Comparison of ENCODE assay signal across 22 cellular contexts in the genomic region with DNA sequence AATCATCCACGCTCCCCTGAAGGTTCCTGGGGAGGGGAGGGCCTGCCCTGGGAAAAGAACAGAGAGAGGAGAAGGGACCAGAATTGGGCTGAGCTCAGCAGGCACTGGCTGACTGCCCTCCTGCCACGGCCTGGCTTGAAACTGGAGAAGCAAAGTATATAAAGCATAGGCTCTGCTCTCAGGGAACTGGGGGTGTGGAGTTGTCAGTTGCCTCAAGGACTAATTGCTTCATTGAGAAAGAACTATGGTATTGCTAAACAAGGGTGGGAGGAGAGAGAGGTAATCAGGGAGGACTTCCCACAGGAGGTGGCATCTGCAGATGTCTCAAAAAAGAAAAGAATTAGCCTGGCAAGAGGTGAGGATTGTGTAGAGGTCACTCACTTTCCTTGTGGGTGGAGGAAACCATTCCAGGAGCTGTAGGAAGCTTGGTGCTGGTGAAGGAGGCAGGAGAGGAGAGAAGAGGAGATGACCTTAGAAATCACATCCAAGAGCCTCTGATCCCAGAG. TPM values are rescaled to one million over a fixed set of nuclear protein-coding genes. Genes with fewer than 3 reads are reported as not detected.
DNase-seq lines count a peak whose midpoint lies in the region; ATAC-seq, FAIRE-seq and TF ChIP-seq lines count a peak whose summit lies in the region.
"Had no signal": no experiment of that assay in that cellular context is flagged by ENCODE, and none has a peak within 500 bp of the region (broad histone marks: within the 10 kb centered on the region; RNA-seq: fewer than 3 reads in every experiment).

No MANE protein-coding gene starts in this region.

- no peaks in the 10 kb centered on the region for H3K27me3 Mint-ChIP-seq in stimulated activated memory B cell treated with anti-CD40 and anti-IgM and Interleukin-4, amounts not matched to agents 10 μg/mL and 1 μg/mL and 100 μg/mL, for 72 hours
- no peaks in the 10 kb centered on the region for H3K27me3 Mint-ChIP-seq in activated T-helper 2 cell treated with anti-CD3 and anti-CD28 coated beads, Interferon-gamma antibody, Interleukin-2, Interleukin-4, amounts not matched to agents 10 μg/mL and 5 μg/mL and 100 μg/mL, durations not matched to agents 14 hours and 24 hours and 36 hours (ENCODE audit: low read depth)

- no peaks in the 10 kb centered on the region for H3K9me3 Mint-ChIP-seq in activated naive CD4-positive, alpha-beta T cell treated with anti-CD3 and anti-CD28 coated beads, Interleukin-2, amount 50 U/mL, for 72 hours
- H3K9me3 Mint-ChIP-seq in stimulated activated memory B cell treated with anti-CD40 and anti-IgM and Interleukin-4, amounts not matched to agents 10 μg/mL and 1 μg/mL and 100 μg/mL, for 72 hours, result no peaks in the 10 kb centered on the region
- no peaks in the 10 kb centered on the region for H3K9me3 Mint-ChIP-seq in activated T-helper 2 cell treated with anti-CD3 and anti-CD28 coated beads, Interferon-gamma antibody, Interleukin-2, Interleukin-4, amounts not matched to agents 10 μg/mL and 5 μg/mL and 100 μg/mL, durations not matched to agents 14 hours and 24 hours and 36 hours
- H3K9me3 Mint-ChIP-seq: CD8-positive, alpha-beta T cell had no signal

- peaks cover 4 to 7% of the 10 kb centered on the region in 2 experiments; a peak in 2 of 5 replicates for H3K4me1 ChIP-seq in K562 (replicated peaks in 1 of 2; ENCODE audit: control insufficient read depth in 2 of 2, insufficient read depth in 2 of 2, low read length in 2 of 2)
- H3K4me1 ChIP-seq: foreskin keratinocyte, tibial nerve had no signal

- in situ Hi-C loops in K562 (cut with MboI), result no loop called here

- no peaks in the 10 kb centered on the region for H3K79me2 ChIP-seq in K562 (ENCODE audit: control insufficient read depth, insufficient read depth, low read length)

- H3K9ac ChIP-seq in K562 (ENCODE audit: insufficient read depth in 1 of 2, low read depth in 2 of 2, low read length in 2 of 2), result no peak overlapping the region
- H3K9ac ChIP-seq: GM23248 had no signal

- no peak for TF ChIP-seq POLR2A in NB4 (IDR thresholded peaks at IDR 0.05; ENCODE audit: extremely low read depth, insufficient read length)
- 0 out of 2 replicates have a peak, but pooled peaks have one; percentile 41 for TF ChIP-seq POLR2A in K562 (conservative IDR thresholded peaks at IDR 0.05)

- POLR2A ChIA-PET in K562 (lab: Yijun Ruan, JAX), result interaction anchor here (0.9 to 2.1 kb wide), 2 partner anchors 8 to 15 kb away, joined by 3 to 7 read pairs; no protein-coding TSS in a partner anchor

- intact Hi-C loops in K562 (cut with micrococcal nuclease), result no loop called here
- intact Hi-C loops in activated T-helper 2 cell treated with anti-CD3 and anti-CD28 coated beads, Interferon-gamma antibody, Interleukin-2, Interleukin-4, amounts not matched to agents 10 μg/mL and 5 μg/mL and 100 μg/mL, durations not matched to agents 14 hours and 24 hours and 36 hours (cut with micrococcal nuclease), result no loop called here

- H3K27me3 ChIP-seq in K562 (ENCODE audit: control insufficient read depth in 2 of 2, insufficient read depth in 2 of 2, low read length in 2 of 2), result no peaks in the 10 kb centered on the region
- H3K27me3 ChIP-seq: foreskin keratinocyte, tibial nerve had no signal

- BruUV-seq in K562 (replicated peaks; lab: Mats Ljungman, UMichigan), result no TSS peak

- no peak for DNase-seq in activated naive CD4-positive, alpha-beta T cell treated with anti-CD3 and anti-CD28 coated beads, Interleukin-2, amount 50 U/mL, for 72 hours (ENCODE audit: low spot score in 2 of 2)
- DNase-seq in activated naive CD4-positive, alpha-beta T cell (lab: John Stamatoyannopoulos, UW), result no peak
- DNase-seq in NB4 (ENCODE audit: low read depth) (peak; percentile 58), K562 (ENCODE audit: extremely low read depth in 1 of 4, low spot score in 3 of 4) (no peak)
- no peak for DNase-seq in activated T-helper 2 cell treated with anti-CD3 and anti-CD28 coated beads, Interferon-gamma antibody, Interleukin-2, Interleukin-4, amounts not matched to agents 10 μg/mL and 5 μg/mL and 100 μg/mL, durations not matched to agents 14 hours and 24 hours and 36 hours (ENCODE audit: low spot score)
- DNase-seq: ACHN; CD8-positive, alpha-beta T cell; dermis blood vessel endothelial cell; DND-41; foreskin keratinocyte; GM23248; NCI-H1105 treated with DMSO at 0.1 percent for 48 hours; NCI-H526; retina; stimulated activated CD4-positive, alpha-beta T cell treated with anti-CD3 and anti-CD28 coated beads, Interleukin-12 subunit alpha, Interleukin-12 subunit beta, amount 100 ng/mL, for 4 hours had no signal

- no peak for FAIRE-seq in K562 (lab: Jason Lieb, UNC)

- H4K20me1 ChIP-seq in K562 (replicated peaks; ENCODE audit: control insufficient read depth, insufficient read depth, low read length), result peaks cover 6% of the 10 kb centered on the region; the same call in 1 of the 2 replicates

- no peak overlapping the region for H3K4me2 ChIP-seq in K562 (ENCODE audit: insufficient read depth, low read length)

- H3K36me3 Mint-ChIP-seq in activated naive CD4-positive, alpha-beta T cell treated with anti-CD3 and anti-CD28 coated beads, Interleukin-2, amount 50 U/mL, for 72 hours, result peaks cover 19 to 38% of the 10 kb centered on the region in 2 donors
- peaks cover 82% of the 10 kb centered on the region for H3K36me3 Mint-ChIP-seq in stimulated activated memory B cell treated with anti-CD40 and anti-IgM and Interleukin-4, amounts not matched to agents 10 μg/mL and 1 μg/mL and 100 μg/mL, for 72 hours
- peaks cover 74% of the 10 kb centered on the region for H3K36me3 Mint-ChIP-seq in activated T-helper 2 cell treated with anti-CD3 and anti-CD28 coated beads, Interferon-gamma antibody, Interleukin-2, Interleukin-4, amounts not matched to agents 10 μg/mL and 5 μg/mL and 100 μg/mL, durations not matched to agents 14 hours and 24 hours and 36 hours (ENCODE audit: low read depth)

- H3K4me3 ChIP-seq in NB4 (ENCODE audit: low read depth, low read length) (no peak overlapping the region), K562 (no peak overlapping the region)
- H3K4me3 ChIP-seq: GM23248, tibial nerve had no signal

- TF ChIP-seq EP300 in K562 (IDR thresholded peaks at IDR 0.05; ENCODE audit: low read length), result no peak

- TF ChIP-seq CTCF in NB4 (IDR thresholded peaks at IDR 0.05; ENCODE audit: low read depth, low read length) (no peak), K562 (IDR thresholded peaks at IDR 0.05 in 2 of 3, conservative IDR thresholded peaks at IDR 0.05 in 1 of 3; ENCODE audit: insufficient read depth in 2 of 3, low read depth in 1 of 3, low read length in 3 of 3) (no peak)

- no peak overlapping the region for H3K4me3 Mint-ChIP-seq in stimulated activated memory B cell treated with anti-CD40 and anti-IgM and Interleukin-4, amounts not matched to agents 10 μg/mL and 1 μg/mL and 100 μg/mL, for 72 hours
- no peak overlapping the region for H3K4me3 Mint-ChIP-seq in activated T-helper 2 cell treated with anti-CD3 and anti-CD28 coated beads, Interferon-gamma antibody, Interleukin-2, Interleukin-4, amounts not matched to agents 10 μg/mL and 5 μg/mL and 100 μg/mL, durations not matched to agents 14 hours and 24 hours and 36 hours (ENCODE audit: low read depth)
- H3K4me3 Mint-ChIP-seq: CD8-positive, alpha-beta T cell had no signal

- CTCF ChIA-PET in K562 (lab: Yijun Ruan, JAX; ENCODE audit: low intra/inter-chr PET ratio), result no interaction called here

- peaks cover 35% of the 10 kb centered on the region for H3K4me1 Mint-ChIP-seq in stimulated activated memory B cell treated with anti-CD40 and anti-IgM and Interleukin-4, amounts not matched to agents 10 μg/mL and 1 μg/mL and 100 μg/mL, for 72 hours
- peaks cover 8% of the 10 kb centered on the region for H3K4me1 Mint-ChIP-seq in activated T-helper 2 cell treated with anti-CD3 and anti-CD28 coated beads, Interferon-gamma antibody, Interleukin-2, Interleukin-4, amounts not matched to agents 10 μg/mL and 5 μg/mL and 100 μg/mL, durations not matched to agents 14 hours and 24 hours and 36 hours (ENCODE audit: low read depth)

- H3K27ac ChIP-seq in K562 (ENCODE audit: extremely low read depth, low read depth, low read length), result no peak overlapping the region
- H3K27ac ChIP-seq: epithelial cell of prostate, foreskin keratinocyte, GM23248, tibial nerve had no signal

- H3K9me1 ChIP-seq in K562 (ENCODE audit: control insufficient read depth, insufficient read depth, low read length), result peaks cover 4% of the 10 kb centered on the region

- H3K27ac Mint-ChIP-seq in activated naive CD4-positive, alpha-beta T cell treated with anti-CD3 and anti-CD28 coated beads, Interleukin-2, amount 50 U/mL, for 72 hours, result peak overlapping the region; percentile 38 to 78
- H3K27ac Mint-ChIP-seq in stimulated activated memory B cell treated with anti-CD40 and anti-IgM and Interleukin-4, amounts not matched to agents 10 μg/mL and 1 μg/mL and 100 μg/mL, for 72 hours, result peak overlapping the region; percentile 52
- no peak overlapping the region for H3K27ac Mint-ChIP-seq in activated T-helper 2 cell treated with anti-CD3 and anti-CD28 coated beads, Interferon-gamma antibody, Interleukin-2, Interleukin-4, amounts not matched to agents 10 μg/mL and 5 μg/mL and 100 μg/mL, durations not matched to agents 14 hours and 24 hours and 36 hours
- H3K27ac Mint-ChIP-seq: CD8-positive, alpha-beta T cell had no signal

- H2AFZ ChIP-seq in K562 (ENCODE audit: low read depth, low read length), result no peak overlapping the region
- H2AFZ ChIP-seq: GM23248 had no signal

- 100% methylated on average over 2 of the region's 2 CpGs for WGBS in K562 (ENCODE audit: insufficient coverage, low coverage, missing lambda C conversion rate)

- ATAC-seq in activated naive CD4-positive, alpha-beta T cell treated with anti-CD3 and anti-CD28 coated beads, Interleukin-2, amount 50 U/mL, for 72 hours, result no peak
- ATAC-seq in K562 (no peak), HG03095 (IDR thresholded peaks at IDR 0.05; ENCODE audit: unreplicated experiment) (no peak), HG03571 (IDR thresholded peaks at IDR 0.05; ENCODE audit: unreplicated experiment) (no peak)
- no peak for ATAC-seq in stimulated activated memory B cell treated with anti-CD40 and anti-IgM and Interleukin-4, amounts not matched to agents 10 μg/mL and 1 μg/mL and 100 μg/mL, for 72 hours
- ATAC-seq: CD8-positive, alpha-beta T cell; foreskin keratinocyte had no signal

- H3K9me3 ChIP-seq in K562 (replicated peaks; ENCODE audit: control insufficient read depth, insufficient read depth, low read depth, low read length), result no peaks in the 10 kb centered on the region
- H3K9me3 ChIP-seq: tibial nerve had no signal

- H3K36me3 ChIP-seq in K562 (ENCODE audit: control insufficient read depth, insufficient read depth, low read length), result peaks cover 91% of the 10 kb centered on the region

- TF ChIP-seq RAD21 in K562 (CRISPR knock-in tag; conservative IDR thresholded peaks at IDR 0.05 in 1 of 2, IDR thresholded peaks at IDR 0.05 in 1 of 2), result no peak

RNA-seq across cellular contexts. Expression of a gene that starts 2.2 kb away (rescaled TPM):
- 100 to 1,000 TPM in 1 of 2 donors, 10 to 100 TPM in 1; 41.0 to 103 TPM for total RNA-seq in activated naive CD4-positive, alpha-beta T cell treated with anti-CD3 and anti-CD28 coated beads, Interleukin-2, amount 50 U/mL, for 72 hours
- 248 and 523 TPM in 2 replicates for total RNA-seq in K562 (2011; cell fraction: chromatin; rRNA removed; ENCODE audit: low replicate concordance)
- total RNA-seq in K562 (2011; cell fraction: nucleolus; rRNA removed), result 303 and 304 TPM in 2 replicates
- 245 and 257 TPM in 2 replicates for total RNA-seq in K562 (2011; cell fraction: nucleoplasm; rRNA removed)
- total RNA-seq in K562 (2014; rRNA removed), result 37.0 and 37.7 TPM in 2 replicates
- 14.4 and 25.4 TPM in 2 replicates for total RNA-seq in K562 (2014; rRNA removed; fragmentation: Illumina TruSeq; extraction: Trizol)
- 30.7 and 32.3 TPM in 2 replicates for total RNA-seq in K562 (2015; rRNA removed; fragmentation: Illumina TruSeq; extraction: Trizol)
- 39.0 and 45.3 TPM in 2 replicates for total RNA-seq in K562 (2021)
- 39.2 and 56.1 TPM in 2 replicates for polyA plus RNA-seq in K562 (2011; rRNA removed)
- 30.7 and 45.8 TPM in 2 replicates for polyA plus RNA-seq in K562 (2011; cell fraction: cytosol; rRNA removed)
- polyA plus RNA-seq in K562 (2011; cell fraction: nucleus; rRNA removed), result 448 and 634 TPM in 2 replicates
- 39.7 and 51.9 TPM in 2 replicates for polyA plus RNA-seq in K562 (2012)
- polyA plus RNA-seq in K562 (2014; fragmentation: Illumina TruSeq; extraction: Trizol), result 49.9 and 56.7 TPM in 2 replicates
- 1 to 10 TPM; 6.2 to 7.1 TPM for polyA plus RNA-seq in K562 (2014; fragmentation: Nextera tagmentation; extraction: Ambion mirVana)
- polyA plus RNA-seq in K562 (2014; rRNA removed), result 94.6 and 99.3 TPM in 2 replicates
- 8.3 and 12.6 TPM in 2 replicates for polyA minus RNA-seq in K562 (2011; rRNA and poly(A)+ RNA removed)
- 2.9 and 8.4 TPM in 2 replicates for polyA minus RNA-seq in K562 (2011; cell fraction: cytosol; rRNA and poly(A)+ RNA removed)
- polyA minus RNA-seq in K562 (2011; cell fraction: nucleus; rRNA and poly(A)+ RNA removed), result 43.1 and 49.8 TPM in 2 replicates
- total RNA-seq in activated T-helper 2 cell treated with anti-CD3 and anti-CD28 coated beads, Interferon-gamma antibody, Interleukin-2, Interleukin-4, amounts not matched to agents 10 μg/mL and 5 μg/mL and 100 μg/mL, durations not matched to agents 14 hours and 24 hours and 36 hours, result 86.2 and 87.5 TPM in 2 replicates

RNA-seq across cellular contexts. Expression of a gene that starts 13.1 kb away (rescaled TPM):
- 10 to 100 TPM in 1 of 2 donors, under 1 TPM in 1; 0.84 to 11.5 TPM for total RNA-seq in activated naive CD4-positive, alpha-beta T cell treated with anti-CD3 and anti-CD28 coated beads, Interleukin-2, amount 50 U/mL, for 72 hours
- 9.0 and 11.0 TPM in 2 replicates for total RNA-seq in K562 (2011; cell fraction: chromatin; rRNA removed; ENCODE audit: low replicate concordance)
- 5.9 and 6.2 TPM in 2 replicates for total RNA-seq in K562 (2011; cell fraction: nucleolus; rRNA removed)
- total RNA-seq in K562 (2011; cell fraction: nucleoplasm; rRNA removed), result 8.1 and 8.8 TPM in 2 replicates
- total RNA-seq in K562 (2014; rRNA removed), result 0.23 and 0.41 TPM in 2 replicates
- total RNA-seq in K562 (2014; rRNA removed; fragmentation: Illumina TruSeq; extraction: Trizol), result 0.32 and 0.47 TPM in 2 replicates
- total RNA-seq in K562 (2015; rRNA removed; fragmentation: Illumina TruSeq; extraction: Trizol), result 0.34 and 0.65 TPM in 2 replicates
- 0.83 and 0.95 TPM in 2 replicates for total RNA-seq in K562 (2021)
- 1.8 and 3.1 TPM in 2 replicates for polyA plus RNA-seq in K562 (2011; rRNA removed)
- polyA plus RNA-seq in K562 (2011; cell fraction: cytosol; rRNA removed), result 1.8 and 3.1 TPM in 2 replicates
- polyA plus RNA-seq in K562 (2011; cell fraction: nucleus; rRNA removed), result 12.1 and 14.8 TPM in 2 replicates
- polyA plus RNA-seq in K562 (2012), result 0.79 and 2.9 TPM in 2 replicates
- 0.73 and 0.93 TPM in 2 replicates for polyA plus RNA-seq in K562 (2014; fragmentation: Illumina TruSeq; extraction: Trizol)
- under 1 TPM; 0.13 to 0.21 TPM for polyA plus RNA-seq in K562 (2014; fragmentation: Nextera tagmentation; extraction: Ambion mirVana)
- polyA plus RNA-seq in K562 (2014; rRNA removed), result 0.62 and 1.6 TPM in 2 replicates
- polyA minus RNA-seq in K562 (2011; rRNA and poly(A)+ RNA removed), result 0.30 TPM in 1 of 2 replicates, not detected in the other
- polyA minus RNA-seq in K562 (2011; cell fraction: cytosol; rRNA and poly(A)+ RNA removed), result not detected in 2 replicates
- 1.1 and 1.6 TPM in 2 replicates for polyA minus RNA-seq in K562 (2011; cell fraction: nucleus; rRNA and poly(A)+ RNA removed)
- total RNA-seq in activated T-helper 2 cell treated with anti-CD3 and anti-CD28 coated beads, Interferon-gamma antibody, Interleukin-2, Interleukin-4, amounts not matched to agents 10 μg/mL and 5 μg/mL and 100 μg/mL, durations not matched to agents 14 hours and 24 hours and 36 hours, result 12.3 TPM in 2 replicates
- total RNA-seq: GM23248, SK-MEL-5 had no signal

RNA-seq across cellular contexts. Expression of a gene that starts 52.7 kb away (rescaled TPM):
- total RNA-seq in activated naive CD4-positive, alpha-beta T cell treated with anti-CD3 and anti-CD28 coated beads, Interleukin-2, amount 50 U/mL, for 72 hours, result not detected
- total RNA-seq in K562 (2011; cell fraction: chromatin; rRNA removed; ENCODE audit: low replicate concordance), result 0.21 and 0.53 TPM in 2 replicates
- not detected in 2 replicates for total RNA-seq in K562 (2011; cell fraction: nucleolus; rRNA removed)
- not detected in 2 replicates for total RNA-seq in K562 (2011; cell fraction: nucleoplasm; rRNA removed)
- total RNA-seq in K562 (2014; rRNA removed) (not detected in 2 replicates), K562 (2014; rRNA removed; fragmentation: Illumina TruSeq; extraction: Trizol) (not detected in 2 replicates), K562 (2015; rRNA removed; fragmentation: Illumina TruSeq; extraction: Trizol) (not detected in 2 replicates), K562 (2021) (not detected in 2 replicates)
- polyA plus RNA-seq in K562 (2011; rRNA removed) (0.04 TPM in 1 of 2 replicates, not detected in the other), K562 (2014; fragmentation: Illumina TruSeq; extraction: Trizol) (not detected in 2 replicates), K562 (2014; fragmentation: Nextera tagmentation; extraction: Ambion mirVana) (1 to 10 TPM; 1.2 to 3.3 TPM), K562 (2014; rRNA removed) (not detected in 2 replicates)
- not detected in 2 replicates for polyA plus RNA-seq in K562 (2011; cell fraction: cytosol; rRNA removed)
- polyA plus RNA-seq in K562 (2011; cell fraction: nucleus; rRNA removed), result not detected in 2 replicates
- 6.0 and 10.3 TPM in 2 replicates for polyA plus RNA-seq in K562 (2012)
- not detected in 2 replicates for polyA minus RNA-seq in K562 (2011; rRNA and poly(A)+ RNA removed)
- not detected in 2 replicates for polyA minus RNA-seq in K562 (2011; cell fraction: cytosol; rRNA and poly(A)+ RNA removed)
- polyA minus RNA-seq in K562 (2011; cell fraction: nucleus; rRNA and poly(A)+ RNA removed), result not detected in 2 replicates
- not detected in 2 replicates for total RNA-seq in activated T-helper 2 cell treated with anti-CD3 and anti-CD28 coated beads, Interferon-gamma antibody, Interleukin-2, Interleukin-4, amounts not matched to agents 10 μg/mL and 5 μg/mL and 100 μg/mL, durations not matched to agents 14 hours and 24 hours and 36 hours
- total RNA-seq: CD8-positive, alpha-beta T cell; dermis blood vessel endothelial cell; foreskin keratinocyte; GM23248; mesenteric fat pad; tibial nerve had no signal
- polyA plus RNA-seq: foreskin keratinocyte had no signal
